8 cellular contexts compared by ENCODE assay signal in the genomic region with DNA sequence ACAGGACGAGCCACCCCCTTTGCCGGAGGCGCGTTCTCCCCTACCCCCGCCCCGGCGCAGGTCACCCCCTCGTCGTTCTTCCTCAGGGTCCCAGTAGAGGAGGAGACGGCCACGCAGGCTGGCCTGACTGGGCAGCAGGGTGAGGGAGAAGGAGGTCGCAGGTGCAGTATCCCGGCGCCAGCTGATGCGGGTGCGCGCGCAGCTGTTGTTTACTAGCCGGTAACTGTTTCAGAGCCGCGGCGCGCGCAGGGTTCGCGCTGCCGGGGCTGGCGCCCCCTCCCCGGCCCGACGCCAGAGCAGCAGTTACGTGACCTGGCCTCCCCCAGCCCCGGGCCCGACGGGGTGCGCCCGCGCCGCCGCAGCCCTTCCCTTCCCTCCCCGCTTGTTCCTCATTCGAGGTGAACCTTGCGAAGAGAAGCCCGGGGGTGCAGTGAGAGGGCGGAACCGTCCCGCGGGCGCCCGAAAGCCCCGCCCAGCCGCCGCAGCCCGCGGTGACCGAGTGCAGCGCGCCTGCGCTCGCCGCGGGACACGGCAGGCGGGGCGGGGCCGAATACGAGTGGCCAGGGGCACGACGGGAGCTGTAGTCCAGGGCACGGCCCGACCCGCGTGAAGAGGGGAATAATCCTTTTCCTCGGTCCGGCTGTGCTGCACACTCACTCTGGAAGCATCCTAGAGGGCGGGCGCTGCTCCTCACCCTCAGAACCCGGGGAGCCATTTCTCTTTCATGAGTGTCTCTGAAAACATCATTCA. TPM values are rescaled to one million over a fixed set of nuclear protein-coding genes. Genes with fewer than 3 reads are reported as not detected.
DNase-seq lines count a peak whose midpoint lies in the region; ATAC-seq and TF ChIP-seq lines count a peak whose summit lies in the region.

SLC12A6 (minus strand) TSS at position 225 of the 750 bp plus-strand sequence. CDS start 1,101 bp downstream, outside the sequence.

- CTCF ChIA-PET in CD4-positive, alpha-beta memory T cell (lab: Charles Lee; ENCODE audit: partially characterized antibody), result interaction anchor here (3.6 to 4.8 kb wide), 3 partner anchors 9 to 96 kb away, joined by 17 to 28 read pairs (median 27); partner anchors contain the start of gene LPCAT4
- CTCF ChIA-PET in activated CD8-positive, alpha-beta memory T cell treated with anti-CD3 and anti-CD28 coated beads for 36 hours (lab: Charles Lee), result interaction anchor here (1.2 to 2.3 kb wide), 4 partner anchors 10 to 97 kb away, joined by 3 to 9 read pairs (median 4); partner anchors contain the start of gene LPCAT4

- TF ChIP-seq CTCF in HL-60 (IDR thresholded peaks at IDR 0.05; ENCODE audit: insufficient read depth, low read length), result no peak

- H3K4me1 Mint-ChIP-seq in CD4-positive, alpha-beta memory T cell, result peaks cover 38 to 71% (median 49%) of the 10 kb centered on the region in 4 donors
- peaks cover 27% of the 10 kb centered on the region for H3K4me1 Mint-ChIP-seq in memory B cell

- H3K4me3 Mint-ChIP-seq in CD4-positive, alpha-beta memory T cell, result peak within 1 kb of the TSS; percentile 94 to 100 (median 100)
- H3K4me3 Mint-ChIP-seq in memory B cell, result peak within 1 kb of the TSS; percentile 99

- H3K36me3 Mint-ChIP-seq in CD4-positive, alpha-beta memory T cell, result peaks cover 6 to 26% of the 10 kb centered on the region in 2 donors
- H3K36me3 Mint-ChIP-seq in memory B cell, result peaks cover 9% of the 10 kb centered on the region

- no peaks in the 10 kb centered on the region for H3K27me3 ChIP-seq in CD4-positive, alpha-beta memory T cell (ENCODE audit: insufficient read depth, low read length)
- no peaks in the 10 kb centered on the region for H3K27me3 ChIP-seq in HL-60 (ENCODE audit: insufficient read depth, poor library complexity, severe bottlenecking)

- peak within 1 kb of the TSS; percentile 76 for H3K27ac ChIP-seq in CD4-positive, alpha-beta memory T cell (ENCODE audit: low read depth, low read length)
- peak within 1 kb of the TSS; percentile 90 for H3K27ac ChIP-seq in HL-60 (replicated peaks)

- peaks cover 0 to 2% (median 0%) of the 10 kb centered on the region in 8 donors for H3K9me3 Mint-ChIP-seq in CD4-positive, alpha-beta memory T cell
- no peaks in the 10 kb centered on the region for H3K9me3 Mint-ChIP-seq in memory B cell

- peaks cover 70% of the 10 kb centered on the region for H3K4me1 ChIP-seq in CD4-positive, alpha-beta memory T cell (ENCODE audit: insufficient read depth, low read length)

- intact Hi-C loops in CD4-positive, alpha-beta memory T cell (cut with micrococcal nuclease), result loop anchor here (1.0 to 10.0 kb wide), 6 partner anchors 19 to 647 kb away; partner anchors contain the start of genes KATNBL1, LPCAT4 and ZNF770

- H3K4me3 ChIP-seq in CD4-positive, alpha-beta memory T cell (ENCODE audit: low read length in 2 of 2), result peak within 1 kb of the TSS; percentile 62 to 98
- peak within 1 kb of the TSS; percentile 68 for H3K4me3 ChIP-seq in HL-60 (replicated peaks; ENCODE audit: insufficient read depth, low read length)

- DNase-seq in CD4-positive, alpha-beta memory T cell, result peak; percentile 92 to 94 (median 92)
- DNase-seq in HL-60 (ENCODE audit: low read depth in 1 of 2, low spot score in 1 of 2) (peak; percentile 83 to 95), memory B cell (ENCODE audit: low spot score in 2 of 2) (peak; percentile 90 to 97)
- peak; percentile 92 for DNase-seq in NK-92 treated with Interleukin-12 subunit alpha and Interleukin-12 subunit beta, amount 100 ng/mL, for 24 hours (lab: John Stamatoyannopoulos, UW)
- peak; percentile 82 for DNase-seq in effector CD8-positive, alpha-beta T cell (lab: John Stamatoyannopoulos, UW)
- peak; percentile 78 for DNase-seq in stimulated activated CD8-positive, alpha-beta memory T cell treated with anti-CD3 and anti-CD28 coated beads, Interleukin-12 subunit alpha, Interleukin-12 subunit beta, amount 100 ng/mL, for 1 hour (ENCODE audit: low read depth)

- ATAC-seq in GM19455 (IDR thresholded peaks at IDR 0.05; ENCODE audit: unreplicated experiment), result peak; percentile 71
- peak; percentile 87 for ATAC-seq in memory B cell (ENCODE audit: low read depth)

- no peaks in the 10 kb centered on the region for H3K27me3 Mint-ChIP-seq in CD4-positive, alpha-beta memory T cell
- no peaks in the 10 kb centered on the region for H3K27me3 Mint-ChIP-seq in memory B cell

- POLR2A ChIA-PET in CD4-positive, alpha-beta memory T cell (lab: Charles Lee; ENCODE audit: partially characterized antibody), result interaction anchor here (0.6 to 10.0 kb wide), 24 partner anchors 9 to 299 kb away, joined by 3 to 144 read pairs (median 4); partner anchors contain the start of genes AVEN, EMC4, EMC7 and GOLGA8B
- POLR2A ChIA-PET in activated CD8-positive, alpha-beta memory T cell treated with anti-CD3 and anti-CD28 coated beads for 36 hours (lab: Charles Lee), result interaction anchor here (0.6 to 3.0 kb wide), 4 partner anchors 9 to 30 kb away, joined by 3 to 15 read pairs (median 4); partner anchors contain the start of gene LPCAT4

- H3K9me3 ChIP-seq in CD4-positive, alpha-beta memory T cell (ENCODE audit: control insufficient read depth in 1 of 2, low read length in 2 of 2), result no peaks in the 10 kb centered on the region

- H3K27ac Mint-ChIP-seq in CD4-positive, alpha-beta memory T cell, result peak within 1 kb of the TSS; percentile 91 to 99 (median 97)
- peak within 1 kb of the TSS; percentile 98 for H3K27ac Mint-ChIP-seq in memory B cell

- H3K36me3 ChIP-seq in CD4-positive, alpha-beta memory T cell (ENCODE audit: insufficient read depth, low read length), result no peaks in the 10 kb centered on the region

RNA-seq across cellular contexts. Expression of gene SLC12A6, which starts in this region (rescaled TPM):
- 10 to 100 TPM; 71.3 to 72.0 TPM for total RNA-seq in CD4-positive, alpha-beta memory T cell
- 1 to 10 TPM; 1.8 to 8.1 TPM for polyA plus RNA-seq in CD4-positive, alpha-beta memory T cell
- total RNA-seq in activated CD8-positive, alpha-beta memory T cell treated with anti-CD3 and anti-CD28 coated beads for 36 hours, result 10 to 100 TPM; 22.7 to 23.0 TPM

Comparison
In these comparisons a context has a peak if more than half of its experiments do, and no peak if none do; other contexts are left out.
1. Peak in every context shown above with its lines: DNase-seq, ATAC-seq, H3K4me3 ChIP-seq and H3K27ac ChIP-seq.